In genomic region chr2:143193121-143193520, GRCh38 we compare ENCODE assay signal across 28 cellular contexts.
A peak's percentile ranks its signal among the peaks of the same experiment; 100 is the strongest.
DNase-seq lines count a peak whose midpoint lies in the region; ATAC-seq, FAIRE-seq and TF ChIP-seq lines count a peak whose summit lies in the region.
"Had no signal": no experiment of that assay in that cellular context is flagged by ENCODE, and none has a peak within 500 bp of the region (broad histone marks: within the 10 kb centered on the region; RNA-seq: fewer than 3 reads in every experiment).

No MANE protein-coding gene starts in this region.

- H3K9me3 ChIP-seq in kidney (ENCODE audit: control insufficient read depth in 1 of 2, low read length in 2 of 2): no peaks in the 10 kb centered on the region
- H3K9me3 ChIP-seq: left ventricle myocardium inferior, sigmoid colon had no signal

- intact Hi-C loops in left cardiac atrium (cut with DNase I) (no loop called here), left ventricle myocardium superior (cut with micrococcal nuclease) (no loop called here), dorsolateral prefrontal cortex (cut with DNase I) (no loop called here), kidney (cut with DNase I) (no loop called here)

- no peaks in the 10 kb centered on the region for H3K36me3 ChIP-seq in kidney (ENCODE audit: control insufficient read depth in 1 of 2, insufficient read depth in 2 of 2, low read length in 2 of 2)
- H3K36me3 ChIP-seq: brain microvascular endothelial cell, left ventricle myocardium inferior, sigmoid colon had no signal

- TF ChIP-seq CTCF in dorsolateral prefrontal cortex (IDR thresholded peaks at IDR 0.05 in 54 of 56, conservative IDR thresholded peaks at IDR 0.05 in 2 of 56; ENCODE audit: low read depth in 1 of 56, partially characterized antibody in 56 of 56) (no peak), kidney (IDR thresholded peaks at IDR 0.05; ENCODE audit: borderline replicate concordance, extremely low read depth, insufficient read depth) (no peak)

- H3K27ac ChIP-seq in dorsolateral prefrontal cortex (peak overlapping the region in 1 of 59 donors; percentile 14), kidney (ENCODE audit: low read depth in 2 of 2, low read length in 2 of 2) (no peak overlapping the region)
- H3K27ac ChIP-seq: brain microvascular endothelial cell, foreskin keratinocyte, left ventricle myocardium inferior, parathyroid adenoma, sigmoid colon had no signal

- H3K4me3 ChIP-seq in dorsolateral prefrontal cortex (no peak overlapping the region), kidney (ENCODE audit: low read length in 2 of 2) (no peak overlapping the region)
- H3K4me3 ChIP-seq: left ventricle myocardium inferior, sigmoid colon had no signal

- no peaks in the 10 kb centered on the region for H3K4me1 ChIP-seq in kidney (ENCODE audit: control insufficient read depth in 1 of 2, insufficient read depth in 1 of 2, low read depth in 1 of 2, low read length in 2 of 2)
- H3K4me1 ChIP-seq: foreskin keratinocyte, left ventricle myocardium inferior, parathyroid adenoma, sigmoid colon had no signal

- peak; percentile 41 to 61 for ATAC-seq in left cardiac atrium
- ATAC-seq in left ventricle myocardium superior: no peak
- ATAC-seq in GM21390 (IDR thresholded peaks at IDR 0.05; ENCODE audit: unreplicated experiment): no peak
- no peak for ATAC-seq in HG03342 (IDR thresholded peaks at IDR 0.05; ENCODE audit: unreplicated experiment)
- ATAC-seq in HG03571 (IDR thresholded peaks at IDR 0.05; ENCODE audit: unreplicated experiment): no peak
- ATAC-seq: activated CD8-positive, alpha-beta T cell treated with anti-CD3 and anti-CD28 coated beads, Interleukin-2, amount 10 ng/mL, durations not matched to agents 7 days and 5 days; esophagus mucosa; foreskin keratinocyte had no signal

- no peak for FAIRE-seq in kidney (lab: Jason Lieb, UNC)

- DNase-seq in left cardiac atrium (peak; percentile 31), left ventricle myocardium superior (no peak), NCI-H446 treated with DMSO at 0.1 percent for 48 hours (lab: John Stamatoyannopoulos, UW) (peak; percentile 96), dorsolateral prefrontal cortex (peak; percentile 24 to 74 (median 59)), kidney (no peak)
- DNase-seq: 8988T; activated CD8-positive, alpha-beta T cell treated with anti-CD3 and anti-CD28 coated beads, Interleukin-2, amount 10 ng/mL, durations not matched to agents 7 days and 5 days; activated effector memory CD4-positive, alpha-beta T cell treated with anti-CD3 and anti-CD28 coated beads, Interleukin-2, amount 50 U/mL, for 16 hours; activated T-cell treated with anti-CD3 and anti-CD28 coated beads for 4 hours; AML-193; brain microvascular endothelial cell; DND-41; effector memory CD4-positive, alpha-beta T cell; foreskin keratinocyte; HCEC 1CT; hippocampal formation; immature natural killer cell; left ventricle myocardium inferior; NCI-H1417; NCI-H526; RPMI8226; sigmoid colon; stimulated activated CD8-positive, alpha-beta memory T cell treated with anti-CD3 and anti-CD28 coated beads, Interleukin-4, amount 100 ng/mL, for 48 hours had no signal

- no peaks in the 10 kb centered on the region for H3K27me3 ChIP-seq in dorsolateral prefrontal cortex
- H3K27me3 ChIP-seq: brain microvascular endothelial cell, sigmoid colon had no signal

- no peak overlapping the region for H3K9ac ChIP-seq in kidney (ENCODE audit: low read length in 2 of 2)
- H3K9ac ChIP-seq: parathyroid adenoma had no signal

Comparison
In these comparisons a context has a peak if more than half of its experiments do, and no peak if none do; other contexts are left out.
1. ATAC-seq: peak in left cardiac atrium (2 of 2); none in left ventricle myocardium superior (single experiment), GM21390 (single experiment), HG03342 (single experiment) and HG03571 (single experiment).
2. DNase-seq: peak in left cardiac atrium (single experiment), NCI-H446 treated with DMSO at 0.1 percent for 48 hours (single experiment) and dorsolateral prefrontal cortex (10 of 10); none in left ventricle myocardium superior (single experiment) and kidney (single experiment).